17 cellular contexts compared by ENCODE assay signal in genomic region chr12:88400302-88400701, GRCh38.
"Had no signal": no experiment of that assay in that cellular context is flagged by ENCODE, and none has a peak within 500 bp of the region (broad histone marks: within the 10 kb centered on the region; RNA-seq: fewer than 3 reads in every experiment).

No MANE protein-coding gene starts in this region.

- H3K4me1 ChIP-seq: left ventricle myocardium inferior, neural progenitor cell, upper lobe of left lung had no signal

- H3K4me1 Mint-ChIP-seq: activated naive CD8-positive, alpha-beta T cell treated with anti-CD3 and anti-CD28 coated beads, Interleukin-2, amount 50 U/mL, for 24 hours; neural progenitor cell had no signal

- H3K9ac ChIP-seq: neural progenitor cell had no signal

- H3K4me3 ChIP-seq: gastroesophageal sphincter, left ventricle myocardium inferior, neural progenitor cell, upper lobe of left lung had no signal

- H3K36me3 Mint-ChIP-seq: mesothelial cell of epicardium; naive thymus-derived CD8-positive, alpha-beta T cell; neural progenitor cell had no signal

- H3K36me3 ChIP-seq: gastroesophageal sphincter, left ventricle myocardium inferior, neural progenitor cell, upper lobe of left lung had no signal

- H3K9me3 Mint-ChIP-seq: activated CD4-positive, alpha-beta memory T cell treated with anti-CD3 and anti-CD28 coated beads, Interleukin-2, amount 10 ng/mL, durations not matched to agents 7 days and 5 days; activated CD4-positive, alpha-beta T cell treated with anti-CD3 and anti-CD28 coated beads, Interleukin-2, amount 10 ng/mL, durations not matched to agents 24 days and 14 days; activated naive CD8-positive, alpha-beta T cell treated with anti-CD3 and anti-CD28 coated beads, Interleukin-2, amount 50 U/mL, for 24 hours; neural progenitor cell had no signal

- DNase-seq: activated CD4-positive, alpha-beta memory T cell treated with anti-CD3 and anti-CD28 coated beads, Interleukin-2, amount 10 ng/mL, durations not matched to agents 7 days and 5 days; activated CD4-positive, alpha-beta T cell treated with anti-CD3 and anti-CD28 coated beads, Interleukin-2, amount 10 ng/mL, durations not matched to agents 24 days and 14 days; activated effector memory CD4-positive, alpha-beta T cell treated with anti-CD3 and anti-CD28 coated beads, Interleukin-2, amount 50 U/mL, for 16 hours; activated naive CD4-positive, alpha-beta T cell treated with anti-CD3 and anti-CD28 coated beads, Interleukin-2, amount 50 U/mL, for 16 hours; activated naive CD8-positive, alpha-beta T cell treated with anti-CD3 and anti-CD28 coated beads, Interleukin-2, amount 50 U/mL, for 24 hours; erythroblast; head of caudate nucleus; hypothalamus; left ventricle myocardium inferior; naive thymus-derived CD8-positive, alpha-beta T cell; stimulated activated CD4-positive, alpha-beta T cell treated with anti-CD3 and anti-CD28 coated beads, Interleukin-4, amount 100 ng/mL, for 1 hour; stimulated activated naive CD4-positive, alpha-beta T cell; upper lobe of left lung had no signal

- H3K27me3 Mint-ChIP-seq: activated CD4-positive, alpha-beta memory T cell treated with anti-CD3 and anti-CD28 coated beads, Interleukin-2, amount 10 ng/mL, durations not matched to agents 7 days and 5 days; activated naive CD8-positive, alpha-beta T cell treated with anti-CD3 and anti-CD28 coated beads, Interleukin-2, amount 50 U/mL, for 24 hours; naive thymus-derived CD8-positive, alpha-beta T cell had no signal

- H2AFZ ChIP-seq: neural progenitor cell had no signal

- H3K27ac ChIP-seq: gastroesophageal sphincter, left ventricle myocardium inferior, neural progenitor cell, upper lobe of left lung had no signal

- H3K4me2 ChIP-seq: neural progenitor cell had no signal

- H3K27me3 ChIP-seq: gastroesophageal sphincter, neural progenitor cell, upper lobe of left lung had no signal

- H3K9me3 ChIP-seq: gastroesophageal sphincter, upper lobe of left lung had no signal

- H3K27ac Mint-ChIP-seq: activated CD4-positive, alpha-beta memory T cell treated with anti-CD3 and anti-CD28 coated beads, Interleukin-2, amount 10 ng/mL, durations not matched to agents 7 days and 5 days; activated CD4-positive, alpha-beta T cell treated with anti-CD3 and anti-CD28 coated beads, Interleukin-2, amount 10 ng/mL, durations not matched to agents 24 days and 14 days; activated naive CD8-positive, alpha-beta T cell treated with anti-CD3 and anti-CD28 coated beads, Interleukin-2, amount 50 U/mL, for 24 hours; mesothelial cell of epicardium; naive thymus-derived CD8-positive, alpha-beta T cell; neural progenitor cell had no signal

- ATAC-seq: activated naive CD8-positive, alpha-beta T cell treated with anti-CD3 and anti-CD28 coated beads, Interleukin-2, amount 50 U/mL, for 24 hours; gastroesophageal sphincter; naive thymus-derived CD8-positive, alpha-beta T cell; sciatic nerve had no signal

- H3K4me3 Mint-ChIP-seq: activated CD4-positive, alpha-beta memory T cell treated with anti-CD3 and anti-CD28 coated beads, Interleukin-2, amount 10 ng/mL, durations not matched to agents 7 days and 5 days; activated naive CD8-positive, alpha-beta T cell treated with anti-CD3 and anti-CD28 coated beads, Interleukin-2, amount 50 U/mL, for 24 hours; mesothelial cell of epicardium; naive thymus-derived CD8-positive, alpha-beta T cell; neural progenitor cell had no signal
